ENCODE assay signal across 1 cellular context in the genomic region with DNA sequence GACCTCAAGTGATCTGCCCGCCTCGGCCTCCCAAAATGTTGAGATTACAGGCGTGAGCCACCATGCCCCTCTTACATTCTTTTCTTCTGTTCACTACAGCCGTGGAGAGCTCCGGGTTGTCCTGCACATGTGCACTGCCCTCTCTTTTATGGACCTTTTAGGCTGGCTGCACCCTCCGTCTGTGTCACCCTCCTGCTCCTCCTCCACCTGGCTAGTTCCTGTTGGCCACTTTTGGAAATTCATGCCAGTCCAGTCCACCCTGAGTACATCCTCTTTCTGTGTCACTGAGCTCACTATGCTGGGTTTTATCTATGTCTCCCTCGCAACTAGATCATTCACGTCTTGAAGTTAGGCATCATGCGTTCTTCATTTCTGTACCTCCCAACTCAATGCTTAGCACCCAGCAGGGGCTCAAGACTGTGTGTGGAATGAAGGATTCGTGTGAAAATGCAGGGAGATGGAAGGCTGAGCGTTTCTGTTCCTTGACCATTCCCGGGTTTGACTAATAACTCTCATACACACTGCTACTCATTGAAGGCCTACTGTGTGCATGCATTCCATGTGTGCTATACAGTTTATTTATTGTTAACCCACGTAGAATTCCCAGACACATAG.
TF ChIP-seq lines count a peak whose summit lies in the region.

No MANE protein-coding gene starts in this region.

TF ChIP-seq in K562, 482 proteins besides CTCF, POLR2A, EP300 and RAD21:
- TF ChIP-seq ZKSCAN1 (IDR thresholded peaks at IDR 0.05; ENCODE audit: low read depth, low read length) (peak; percentile 70; the same call in 1 of the 2 replicates), HNRNPL (IDR thresholded peaks at IDR 0.05; ENCODE audit: low read depth, low read length) (no peak), CHCHD3 (CRISPR knock-in tag; IDR thresholded peaks at IDR 0.05) (no peak)
